ENCODE assay signal across 15 cellular contexts in genomic region chr10:73408061-73408460, GRCh38.
"Had no signal": no experiment of that assay in that cellular context is flagged by ENCODE, and none has a peak within 500 bp of the region (broad histone marks: within the 10 kb centered on the region; RNA-seq: fewer than 3 reads in every experiment).

No MANE protein-coding gene starts in this region.

- H3K9me3 Mint-ChIP-seq: activated B cell treated with CpG ODN at 0.5 μM for 24 hours; activated naive CD4-positive, alpha-beta T cell treated with anti-CD3 and anti-CD28 coated beads, Interleukin-2, amount 50 U/mL, for 72 hours; activated T-helper 2 cell treated with anti-CD3 and anti-CD28 coated beads, Interferon-gamma antibody, Interleukin-2, Interleukin-4, amounts not matched to agents 10 μg/mL and 5 μg/mL and 100 μg/mL, durations not matched to agents 14 hours and 24 hours and 36 hours; nephron progenitor cell; stimulated activated naive CD8-positive, alpha-beta T cell treated with anti-CD3 and anti-CD28 coated beads, Interleukin-15, Interleukin-2, amounts not matched to agents 100 ng/mL and 50 ng/mL, for 24 hours had no signal

- DNase-seq: activated B cell treated with CpG ODN at 0.5 μM for 24 hours; activated CD4-positive, alpha-beta T cell treated with anti-CD3 and anti-CD28 coated beads, Interleukin-2, amount 10 ng/mL, durations not matched to agents 24 days and 14 days; activated T-cell treated with anti-CD3 and anti-CD28 coated beads for 4 hours; anterior cingulate cortex; dorsolateral prefrontal cortex; head of caudate nucleus; left ventricle myocardium inferior; nephron progenitor cell; stimulated activated CD4-positive, alpha-beta T cell treated with anti-CD3 and anti-CD28 coated beads, Interleukin-15, amount 100 ng/mL, for 24 hours; stimulated activated CD4-positive, alpha-beta T cell treated with anti-CD3 and anti-CD28 coated beads, Interleukin-4, amount 100 ng/mL, for 24 hours; T-helper 2 cell had no signal

- H3K4me3 Mint-ChIP-seq: activated CD4-positive, alpha-beta T cell treated with anti-CD3 and anti-CD28 coated beads, Interleukin-2, amount 10 ng/mL, durations not matched to agents 24 days and 14 days; nephron progenitor cell; stimulated activated naive CD8-positive, alpha-beta T cell treated with anti-CD3 and anti-CD28 coated beads, Interleukin-15, Interleukin-2, amounts not matched to agents 100 ng/mL and 50 ng/mL, for 24 hours had no signal

- H3K27me3 ChIP-seq: dorsolateral prefrontal cortex had no signal

- H3K9me3 ChIP-seq: left ventricle myocardium inferior had no signal

- H3K27me3 Mint-ChIP-seq: activated B cell treated with CpG ODN at 0.5 μM for 24 hours; activated CD4-positive, alpha-beta T cell treated with anti-CD3 and anti-CD28 coated beads, Interleukin-2, amount 10 ng/mL, durations not matched to agents 24 days and 14 days; stimulated activated naive CD8-positive, alpha-beta T cell treated with anti-CD3 and anti-CD28 coated beads, Interleukin-15, Interleukin-2, amounts not matched to agents 100 ng/mL and 50 ng/mL, for 24 hours had no signal

- H3K27ac ChIP-seq: dorsolateral prefrontal cortex, left ventricle myocardium inferior had no signal

- H3K4me3 ChIP-seq: dorsolateral prefrontal cortex, left ventricle myocardium inferior had no signal

- H3K27ac Mint-ChIP-seq: activated B cell treated with CpG ODN at 0.5 μM for 24 hours; activated CD4-positive, alpha-beta T cell treated with anti-CD3 and anti-CD28 coated beads, Interleukin-2, amount 10 ng/mL, durations not matched to agents 24 days and 14 days; activated naive CD4-positive, alpha-beta T cell treated with anti-CD3 and anti-CD28 coated beads, Interleukin-2, amount 50 U/mL, for 72 hours; activated T-helper 2 cell treated with anti-CD3 and anti-CD28 coated beads, Interferon-gamma antibody, Interleukin-2, Interleukin-4, amounts not matched to agents 10 μg/mL and 5 μg/mL and 100 μg/mL, durations not matched to agents 14 hours and 24 hours and 36 hours; nephron progenitor cell; stimulated activated naive CD8-positive, alpha-beta T cell treated with anti-CD3 and anti-CD28 coated beads, Interleukin-15, Interleukin-2, amounts not matched to agents 100 ng/mL and 50 ng/mL, for 24 hours had no signal

- ATAC-seq: activated naive CD4-positive, alpha-beta T cell treated with anti-CD3 and anti-CD28 coated beads, Interleukin-2, amount 50 U/mL, for 72 hours; esophagus mucosa had no signal
